ENCODE assay signal across 12 cellular contexts in genomic region chr11:35087648-35088047, GRCh38. TPM values are rescaled to one million over a fixed set of nuclear protein-coding genes. Genes with fewer than 3 reads are reported as not detected.
DNase-seq lines count a peak whose midpoint lies in the region; ATAC-seq lines count a peak whose summit lies in the region.
"Had no signal": no experiment of that assay in that cellular context is flagged by ENCODE, and none has a peak within 500 bp of the region (broad histone marks: within the 10 kb centered on the region; RNA-seq: fewer than 3 reads in every experiment).

No MANE protein-coding gene starts in this region.

- H2AFZ ChIP-seq in GM23248: peak overlapping the region; percentile 38

- H3K4me3 ChIP-seq in BLaER1: no peak overlapping the region
- H3K4me3 ChIP-seq in GM23248: no peak overlapping the region
- H3K4me3 ChIP-seq in adipocyte (ENCODE audit: low read length): no peak overlapping the region
- H3K4me3 ChIP-seq in mesodermal cell (ENCODE audit: extremely low read depth, insufficient read depth, low read length, poor library complexity, severe bottlenecking): no peak overlapping the region
- H3K4me3 ChIP-seq: lung had no signal

- peak overlapping the region; percentile 31 for H3K4me2 ChIP-seq in BLaER1
- no peak overlapping the region for H3K4me2 ChIP-seq in GM23248 (ENCODE audit: unreplicated experiment)
- H3K4me2 ChIP-seq: SK-N-SH had no signal

- ATAC-seq in GM18502 (IDR thresholded peaks at IDR 0.05; ENCODE audit: poor library complexity, unreplicated experiment): no peak

- peak overlapping the region; percentile 33 for H3K27ac ChIP-seq in BLaER1
- H3K27ac ChIP-seq in GM23248: no peak overlapping the region
- H3K27ac ChIP-seq in mesodermal cell (ENCODE audit: low read depth, low read length, severe bottlenecking): peak overlapping the region; percentile 17

- 32 to 35% methylated on average over 1 of the region's 1 CpG for WGBS in GM23248 (ENCODE audit: low coverage in 1 of 2, low lambda C conversion rate in 2 of 2, missing lambda C conversion rate in 2 of 2), 2 experiments
- no CpG with 5 or more reads among the region's 1 CpG for WGBS in mesodermal cell (ENCODE audit: insufficient coverage in 2 of 2), 2 experiments

- peaks cover 23% of the 10 kb centered on the region for H3F3A ChIP-seq in GM23248 (ENCODE audit: insufficient read depth)

- H3K9me2 ChIP-seq in GM23248 (ENCODE audit: insufficient read depth): no peaks in the 10 kb centered on the region
- H3K9me2 ChIP-seq: SK-N-SH had no signal

- H3K79me2 ChIP-seq in GM23248 (ENCODE audit: insufficient read depth): no peaks in the 10 kb centered on the region

- DNase-seq in GM23248 (peak; percentile 24), adipocyte (ENCODE audit: low read depth) (peak; percentile 22), NCI-H2107 treated with DMSO at 0.1 percent for 48 hours (lab: John Stamatoyannopoulos, UW; ENCODE audit: unreplicated experiment) (no peak), AG08396 (ENCODE audit: low spot score) (no peak), activated gamma-delta T cell treated with Interleukin-2 at 50 U/mL for 16 hours (no peak)
- DNase-seq: EL; SK-N-SH; stimulated activated CD4-positive, alpha-beta T cell treated with anti-CD3 and anti-CD28 coated beads, Interleukin-1b, Interleukin-23, amount 100 ng/mL, for 48 hours had no signal

- H3K27me3 ChIP-seq in BLaER1 (no peaks in the 10 kb centered on the region), GM23248 (replicated peaks; ENCODE audit: insufficient read depth) (no peaks in the 10 kb centered on the region), adipocyte (replicated peaks; ENCODE audit: control insufficient read depth, insufficient read depth, low read length) (no peaks in the 10 kb centered on the region)

- H3K9me3 ChIP-seq in BLaER1: peaks cover 45% of the 10 kb centered on the region
- no peaks in the 10 kb centered on the region for H3K9me3 ChIP-seq in GM23248 (ENCODE audit: low read depth)
- no peaks in the 10 kb centered on the region for H3K9me3 ChIP-seq in adipocyte (ENCODE audit: control insufficient read depth, low read length)
- no peaks in the 10 kb centered on the region for H3K9me3 ChIP-seq in mesodermal cell (ENCODE audit: control insufficient read depth, low read length)
- H3K9me3 ChIP-seq: SK-N-SH had no signal

- H4K20me1 ChIP-seq in BLaER1: no peaks in the 10 kb centered on the region
- H4K20me1 ChIP-seq in GM23248 (ENCODE audit: insufficient read depth): no peaks in the 10 kb centered on the region

- in situ Hi-C loops in GM23248 (cut with MboI): no loop called here

- H3K9ac ChIP-seq in BLaER1 (no peak overlapping the region), GM23248 (no peak overlapping the region), adipocyte (ENCODE audit: low read length) (no peak overlapping the region)
- H3K9ac ChIP-seq: SK-N-SH had no signal

- H3K4me1 ChIP-seq in BLaER1: peaks cover 71% of the 10 kb centered on the region
- H3K4me1 ChIP-seq in GM23248 (ENCODE audit: insufficient read depth): peaks cover 31% of the 10 kb centered on the region
- peaks cover 45% of the 10 kb centered on the region for H3K4me1 ChIP-seq in adipocyte (ENCODE audit: control insufficient read depth, insufficient read depth, low read length)
- peaks cover 12% of the 10 kb centered on the region for H3K4me1 ChIP-seq in mesodermal cell (ENCODE audit: control insufficient read depth, insufficient read depth, low read length, poor library complexity, severe bottlenecking)

- peaks cover 34% of the 10 kb centered on the region for H3K36me3 ChIP-seq in BLaER1
- H3K36me3 ChIP-seq in GM23248 (ENCODE audit: low read depth): no peaks in the 10 kb centered on the region
- no peaks in the 10 kb centered on the region for H3K36me3 ChIP-seq in adipocyte (ENCODE audit: control insufficient read depth, insufficient read depth, low read length, severe bottlenecking)
- H3K36me3 ChIP-seq in mesodermal cell (ENCODE audit: control insufficient read depth, insufficient read depth, low read length): no peaks in the 10 kb centered on the region

RNA-seq across cellular contexts. Expression of gene CD44, which starts 51.3 kb away (rescaled TPM):
- total RNA-seq in GM23248 (2014; rRNA removed; shearing (Covaris generic)): 405 and 506 TPM in 2 replicates
- 519 and 523 TPM in 2 replicates for polyA plus RNA-seq in GM23248 (2016; fragmentation: Nextera tagmentation; extraction: Ambion mirVana)
- 265 TPM for polyA plus RNA-seq in mesodermal cell (2013, experiment 1 of 2)
- polyA plus RNA-seq in mesodermal cell (2013, experiment 2 of 2): 248 TPM

Comparison
In these comparisons a context has a peak if more than half of its experiments do, and no peak if none do; other contexts are left out.
1. DNase-seq: peak in GM23248 (single experiment) and adipocyte (single experiment); none in NCI-H2107 treated with DMSO at 0.1 percent for 48 hours (single experiment), AG08396 (single experiment) and activated gamma-delta T cell treated with Interleukin-2 at 50 U/mL for 16 hours (single experiment).